In the genomic region with DNA sequence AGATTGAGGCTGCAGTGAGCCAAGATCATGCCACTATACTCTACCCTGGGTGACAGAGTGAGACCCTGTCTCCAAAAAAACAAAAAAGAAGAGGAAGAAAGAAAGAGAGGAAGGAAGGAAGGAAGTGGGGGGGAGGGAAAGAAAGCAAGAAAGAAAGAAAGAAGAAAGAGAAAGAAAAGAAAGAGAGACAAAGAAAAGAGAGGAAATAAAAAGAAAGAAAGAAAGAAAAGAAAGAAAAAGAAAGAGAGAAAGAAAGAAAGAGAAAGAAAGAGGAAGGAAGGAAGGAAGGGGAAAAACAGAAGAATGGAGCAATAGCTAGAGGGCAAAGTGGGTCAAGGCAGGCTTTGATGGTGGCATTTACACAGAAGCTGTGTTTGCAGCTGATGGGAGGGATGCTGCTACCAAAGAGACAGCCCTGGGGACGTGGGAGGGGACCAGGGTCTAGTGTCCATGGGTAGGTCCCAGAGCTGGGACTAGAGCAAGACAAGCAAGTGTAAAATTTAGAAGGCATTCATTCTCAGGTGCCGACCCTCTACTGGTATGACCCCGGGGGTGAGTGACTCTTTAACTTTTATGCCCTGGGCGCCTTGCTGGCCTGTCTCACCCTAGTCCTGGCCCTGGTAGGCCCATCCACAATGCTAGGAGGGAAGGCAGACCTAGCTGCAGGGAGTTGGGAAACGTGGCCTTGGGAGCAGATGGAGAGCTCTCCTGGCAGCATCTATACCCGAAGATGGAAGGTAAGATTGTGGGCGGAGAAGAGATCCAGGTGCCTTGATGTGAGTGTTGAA, we compare ENCODE assay signal across 19 cellular contexts. TPM values are rescaled to one million over a fixed set of nuclear protein-coding genes. Genes with fewer than 3 reads are reported as not detected.
A peak's percentile ranks its signal among the peaks of the same experiment; 100 is the strongest.
DNase-seq lines count a peak whose midpoint lies in the region; ATAC-seq and TF ChIP-seq lines count a peak whose summit lies in the region.
"Had no signal": no experiment of that assay in that cellular context is flagged by ENCODE, and none has a peak within 500 bp of the region (broad histone marks: within the 10 kb centered on the region; RNA-seq: fewer than 3 reads in every experiment).

No MANE protein-coding gene starts in this region.

- POLR2A ChIA-PET in activated CD4-positive, alpha-beta T cell treated with anti-CD3 and anti-CD28 coated beads for 36 hours (lab: Charles Lee) = no interaction called here

- H3K79me1 ChIP-seq in trophoblast cell (ENCODE audit: low read length) = no peaks in the 10 kb centered on the region

- no peaks in the 10 kb centered on the region for H3K4me1 ChIP-seq in trophoblast cell (ENCODE audit: control insufficient read depth in 1 of 2, insufficient read depth in 2 of 2, low read length in 2 of 2)

- peaks cover under 1% of the 10 kb centered on the region for H3K27me3 Mint-ChIP-seq in activated CD4-positive, alpha-beta T cell treated with anti-CD3 and anti-CD28 coated beads for 36 hours
- H3K27me3 Mint-ChIP-seq in CD14-positive monocyte (ENCODE audit: low read depth in 3 of 3) = peaks cover 0 to 2% (median 0%) of the 10 kb centered on the region in 3 donors

- H3K4me3 ChIP-seq in trophoblast cell (ENCODE audit: low read depth, low read length) = no peak overlapping the region
- H3K4me3 ChIP-seq: PC-9 had no signal

- peak overlapping the region; percentile 16 for H3K27ac Mint-ChIP-seq in activated CD4-positive, alpha-beta T cell treated with anti-CD3 and anti-CD28 coated beads for 36 hours
- peak overlapping the region; percentile 72 to 93 (median 86) for H3K27ac Mint-ChIP-seq in CD14-positive monocyte
- H3K27ac Mint-ChIP-seq: CD4-positive, alpha-beta T cell had no signal

- no peak overlapping the region for H4K91ac ChIP-seq in trophoblast cell (ENCODE audit: low read depth, low read length)

- H3K4ac ChIP-seq in trophoblast cell (ENCODE audit: low read depth, low read length) = no peak overlapping the region

- intact Hi-C loops in activated CD4-positive, alpha-beta T cell treated with anti-CD3 and anti-CD28 coated beads for 36 hours (cut with DNase I, micrococcal nuclease) = no loop called here
- intact Hi-C loops in CD14-positive monocyte (cut with micrococcal nuclease) = loop anchor here in 1 of 2 donors (5.0 kb wide), 1 partner anchor 198 kb away; a partner anchor contains a TSS

- TF ChIP-seq CTCF in CD14-positive monocyte (IDR thresholded peaks at IDR 0.05) = no peak
- no peak for TF ChIP-seq CTCF in GM13976 (IDR thresholded peaks at IDR 0.05; ENCODE audit: borderline replicate concordance, control extremely low read depth, extremely low read depth, insufficient read depth, missing control alignments)

- H3K18ac ChIP-seq in trophoblast cell (ENCODE audit: low read length) = no peak overlapping the region

- H2BK12ac ChIP-seq in trophoblast cell (ENCODE audit: low read length) = no peak overlapping the region

- CTCF ChIA-PET in activated CD4-positive, alpha-beta T cell treated with anti-CD3 and anti-CD28 coated beads for 36 hours (lab: Charles Lee) = interaction anchor here (0.5 to 2.5 kb wide), 19 partner anchors 10 to 1215 kb away, joined by 3 to 10 read pairs (median 4); no protein-coding TSS in a partner anchor

- no peak overlapping the region for H2AK5ac ChIP-seq in trophoblast cell (ENCODE audit: low read length)

- no peak overlapping the region for H3K4me2 ChIP-seq in trophoblast cell (ENCODE audit: low read length)
- H3K4me2 ChIP-seq: KMS-11, PC-9 had no signal

- H3K36me3 ChIP-seq in trophoblast cell (ENCODE audit: control insufficient read depth in 1 of 2, insufficient read depth in 2 of 2, low read length in 2 of 2) = no peaks in the 10 kb centered on the region

- DNase-seq in activated CD4-positive, alpha-beta T cell treated with anti-CD3 and anti-CD28 coated beads for 36 hours = no peak
- no peak for DNase-seq in activated CD4-positive, alpha-beta T cell treated with anti-CD3 and anti-CD28 coated beads, Interleukin-2, amount 50 U/mL, for 1 hour
- DNase-seq in CD14-positive monocyte (ENCODE audit: low spot score) (no peak), cerebellar cortex (ENCODE audit: low spot score) (peak; percentile 16), trophoblast cell (no peak), GM13976 (ENCODE audit: low spot score) (no peak), putamen (ENCODE audit: low spot score) (no peak)
- DNase-seq: CD4-positive, alpha-beta T cell; DMS79 treated with DMSO at 0.1 percent for 48 hours; GF-D8; NCI-H1092 treated with DMSO at 0.1 percent for 48 hours; NCI-H187 treated with DMSO at 0.1 percent for 48 hours; NCI-H774; PC-9 had no signal

- H2BK120ac ChIP-seq in trophoblast cell (ENCODE audit: insufficient read depth, low read length, poor library complexity) = no peak overlapping the region

- no peak overlapping the region for H2BK5ac ChIP-seq in trophoblast cell (ENCODE audit: low read depth, low read length, poor library complexity)

- H3K9me3 Mint-ChIP-seq in activated CD4-positive, alpha-beta T cell treated with anti-CD3 and anti-CD28 coated beads for 36 hours (ENCODE audit: low read depth) = no peaks in the 10 kb centered on the region
- no peaks in the 10 kb centered on the region for H3K9me3 Mint-ChIP-seq in CD14-positive monocyte
- H3K9me3 Mint-ChIP-seq: CD4-positive, alpha-beta T cell had no signal

- no peak overlapping the region for H4K8ac ChIP-seq in trophoblast cell (ENCODE audit: low read depth, low read length)

- H4K12ac ChIP-seq in trophoblast cell (ENCODE audit: low read depth, low read length) = no peak overlapping the region

- H3K27me3 ChIP-seq in trophoblast cell (ENCODE audit: insufficient read depth, low read length) = no peaks in the 10 kb centered on the region

- H3K4me1 Mint-ChIP-seq in activated CD4-positive, alpha-beta T cell treated with anti-CD3 and anti-CD28 coated beads for 36 hours = peaks cover 13% of the 10 kb centered on the region
- H3K4me1 Mint-ChIP-seq in CD14-positive monocyte = peaks cover 55% of the 10 kb centered on the region

- H3K36me3 Mint-ChIP-seq in activated CD4-positive, alpha-beta T cell treated with anti-CD3 and anti-CD28 coated beads for 36 hours (ENCODE audit: low read depth) = no peaks in the 10 kb centered on the region
- H3K36me3 Mint-ChIP-seq in CD14-positive monocyte = no peaks in the 10 kb centered on the region

- no CpG with 5 or more reads among the region's 7 CpGs for WGBS in trophoblast cell (ENCODE audit: extremely low coverage, insufficient coverage, insufficient read length)

- H3K9ac ChIP-seq in trophoblast cell (ENCODE audit: low read length) = peak overlapping the region; percentile 48
- H3K9ac ChIP-seq: KMS-11 had no signal

- H3K27ac ChIP-seq in trophoblast cell (ENCODE audit: low read depth, low read length) = no peak overlapping the region
- H3K27ac ChIP-seq: KMS-11, PC-9 had no signal

- H3K14ac ChIP-seq in trophoblast cell (ENCODE audit: low read length) = no peak overlapping the region

- H3K23ac ChIP-seq in trophoblast cell (ENCODE audit: low read length) = no peak overlapping the region

- in situ Hi-C loops in GM13976 (cut with MboI; ENCODE audit: low sequenced_read_pairs, unreplicated experiment) = loop anchor here (25.0 kb wide), 2 partner anchors 203 to 453 kb away; a partner anchor contains a TSS

- H3K79me2 ChIP-seq in trophoblast cell (ENCODE audit: control insufficient read depth, insufficient read depth, low read length, poor library complexity) = no peaks in the 10 kb centered on the region

- H3K9me3 ChIP-seq in trophoblast cell (ENCODE audit: insufficient read depth, low read depth, low read length) = no peaks in the 10 kb centered on the region

- H3K4me3 Mint-ChIP-seq in activated CD4-positive, alpha-beta T cell treated with anti-CD3 and anti-CD28 coated beads for 36 hours = no peak overlapping the region
- H3K4me3 Mint-ChIP-seq in CD14-positive monocyte = peak overlapping the region in 1 of 2 donors; percentile 73
- H3K4me3 Mint-ChIP-seq: CD4-positive, alpha-beta T cell had no signal

- no peak for ATAC-seq in activated CD4-positive, alpha-beta T cell treated with anti-CD3 and anti-CD28 coated beads for 36 hours
- no peak for ATAC-seq in GM18498 (IDR thresholded peaks at IDR 0.05; ENCODE audit: unreplicated experiment)

- no peak overlapping the region for H2AFZ ChIP-seq in trophoblast cell (ENCODE audit: insufficient read depth, low read length, poor library complexity)
- H2AFZ ChIP-seq: PC-9 had no signal

RNA-seq across cellular contexts. Expression of a gene that starts 2.0 kb away (rescaled TPM):
- total RNA-seq in activated CD4-positive, alpha-beta T cell treated with anti-CD3 and anti-CD28 coated beads for 36 hours = 1 to 10 TPM; 1.6 to 1.9 TPM
- polyA plus RNA-seq in CD14-positive monocyte = not detected
- 0.17 and 0.26 TPM in 2 replicates for polyA plus RNA-seq in trophoblast cell (2013)

RNA-seq across cellular contexts. Expression of a gene that starts 23.7 kb away (rescaled TPM):
- total RNA-seq in activated CD4-positive, alpha-beta T cell treated with anti-CD3 and anti-CD28 coated beads for 36 hours = 10 to 100 TPM; 30.5 to 31.6 TPM
- polyA plus RNA-seq in CD14-positive monocyte = 10 to 100 TPM; 14.0 to 23.2 TPM
- polyA plus RNA-seq in trophoblast cell (2013) = 11.5 and 12.3 TPM in 2 replicates

RNA-seq across cellular contexts. Expression of a gene that starts 24.8 kb away (rescaled TPM):
- 100 to 1,000 TPM; 171 to 186 TPM for total RNA-seq in activated CD4-positive, alpha-beta T cell treated with anti-CD3 and anti-CD28 coated beads for 36 hours
- polyA plus RNA-seq in CD14-positive monocyte = 100 to 1,000 TPM; 121 to 132 TPM
- polyA plus RNA-seq in trophoblast cell (2013) = 77.2 and 77.9 TPM in 2 replicates

RNA-seq across cellular contexts. Expression of a gene that starts 29.3 kb away (rescaled TPM):
- 10 to 100 TPM; 13.5 to 15.7 TPM for total RNA-seq in activated CD4-positive, alpha-beta T cell treated with anti-CD3 and anti-CD28 coated beads for 36 hours
- 1 to 10 TPM; 3.3 to 4.1 TPM for polyA plus RNA-seq in CD14-positive monocyte
- polyA plus RNA-seq in trophoblast cell (2013) = 0.81 and 0.86 TPM in 2 replicates
- total RNA-seq: H4, NCI-H460 had no signal

RNA-seq across cellular contexts. Expression of a gene that starts 33.7 kb away (rescaled TPM):
- under 1 TPM; 0.19 to 0.55 TPM for total RNA-seq in activated CD4-positive, alpha-beta T cell treated with anti-CD3 and anti-CD28 coated beads for 36 hours
- under 1 TPM; 0.42 to 0.55 TPM for polyA plus RNA-seq in CD14-positive monocyte
- 0.94 and 0.96 TPM in 2 replicates for polyA plus RNA-seq in trophoblast cell (2013)
- total RNA-seq: H4, MCF 10A had no signal
